ENCODE assay signal across 15 cellular contexts in genomic region chr3:42733501-42734262, GRCh38. TPM values are rescaled to one million over a fixed set of nuclear protein-coding genes. Genes with fewer than 3 reads are reported as not detected.
DNase-seq lines count a peak whose midpoint lies in the region; ATAC-seq and TF ChIP-seq lines count a peak whose summit lies in the region.
"Had no signal": no experiment of that assay in that cellular context is flagged by ENCODE, and none has a peak within 500 bp of the region (broad histone marks: within the 10 kb centered on the region; RNA-seq: fewer than 3 reads in every experiment).

No MANE protein-coding gene starts in this region.

- H3K79me2 ChIP-seq in GM23338 (replicated peaks; ENCODE audit: insufficient read depth), result no peaks in the 10 kb centered on the region

- TF ChIP-seq CTCF in GM23338 (conservative IDR thresholded peaks at IDR 0.05; ENCODE audit: low read depth in 2 of 2), result no peak
- no peak for TF ChIP-seq CTCF in osteocyte (IDR thresholded peaks at IDR 0.05)
- no peak for TF ChIP-seq CTCF in spleen (IDR thresholded peaks at IDR 0.05 in 8 of 11, conservative IDR thresholded peaks at IDR 0.05 in 3 of 11)

- H3K4me3 ChIP-seq in GM23338 (no peak overlapping the region), spleen (no peak overlapping the region)
- H3K4me3 ChIP-seq: BLaER1 had no signal

- no peak overlapping the region for H3K27ac ChIP-seq in GM23338 (ENCODE audit: low read depth)
- no peak overlapping the region for H3K27ac ChIP-seq in spleen
- H3K27ac ChIP-seq: BLaER1 had no signal

- no peak for TF ChIP-seq POLR2A in spleen (IDR thresholded peaks at IDR 0.05)

- H3K27ac Mint-ChIP-seq in GM23338, result no peak overlapping the region; the same call in 1 of the 2 replicates
- no peak overlapping the region for H3K27ac Mint-ChIP-seq in osteocyte (ENCODE audit: unreplicated experiment)

- H3K4me3 Mint-ChIP-seq in GM23338, result no peak overlapping the region
- H3K4me3 Mint-ChIP-seq in osteocyte (ENCODE audit: unreplicated experiment), result no peak overlapping the region

- H3F3A ChIP-seq in GM23338 (replicated peaks; ENCODE audit: low read depth), result no peaks in the 10 kb centered on the region

- peaks cover 17% of the 10 kb centered on the region for H3K27me3 Mint-ChIP-seq in GM23338 (ENCODE audit: insufficient read depth, low read depth, poor library complexity)
- peaks cover 14% of the 10 kb centered on the region for H3K27me3 Mint-ChIP-seq in osteocyte (ENCODE audit: unreplicated experiment)

- 83 to 90% (median 85%) methylated on average over 13 of the region's 13 CpGs for WGBS in spleen, 5 donors

- H3K9me3 Mint-ChIP-seq in GM23338, result peaks cover 5% of the 10 kb centered on the region; the same call in 1 of the 3 replicates
- H3K9me3 Mint-ChIP-seq in osteocyte (ENCODE audit: unreplicated experiment), result no peaks in the 10 kb centered on the region

- H4K20me1 ChIP-seq in GM23338 (replicated peaks; ENCODE audit: insufficient read depth), result no peaks in the 10 kb centered on the region
- H4K20me1 ChIP-seq: BLaER1 had no signal

- H3K4me2 ChIP-seq in GM23338, result peak overlapping the region; percentile 67
- H3K4me2 ChIP-seq: BLaER1 had no signal

- DNase-seq in GM23338 (ENCODE audit: low spot score), result peak; percentile 35
- peak; percentile 40 for DNase-seq in NCI-H2029 treated with DMSO at 0.1 percent for 48 hours (lab: John Stamatoyannopoulos, UW)
- peak; percentile 98 for DNase-seq in globus pallidus (ENCODE audit: low spot score)
- peak; percentile 65 for DNase-seq in osteocyte (ENCODE audit: extremely low spot score, unreplicated experiment)
- no peak for DNase-seq in spleen
- DNase-seq: activated CD4-positive, alpha-beta T cell treated with anti-CD3 and anti-CD28 coated beads, Interleukin-2, amount 50 U/mL, for 4 hours; activated gamma-delta T cell; effector CD8-positive, alpha-beta T cell; NCI-H1694 treated with DMSO at 0.1 percent for 48 hours; NK-92 treated with Interleukin-12 subunit alpha and Interleukin-12 subunit beta, amount 100 ng/mL, for 24 hours had no signal

- H3K36me3 ChIP-seq in GM23338 (ENCODE audit: insufficient read depth) (no peaks in the 10 kb centered on the region), spleen (no peaks in the 10 kb centered on the region)
- H3K36me3 ChIP-seq: BLaER1 had no signal

- H3K4me1 ChIP-seq in GM23338 (ENCODE audit: insufficient read depth), result peaks cover 15% of the 10 kb centered on the region
- no peaks in the 10 kb centered on the region for H3K4me1 ChIP-seq in spleen

- ATAC-seq in GM23338 (peak; percentile 79), GM21390 (IDR thresholded peaks at IDR 0.05; ENCODE audit: unreplicated experiment) (no peak), HG02610 (IDR thresholded peaks at IDR 0.05; ENCODE audit: unreplicated experiment) (no peak)

- peak overlapping the region; percentile 82 for H2AFZ ChIP-seq in GM23338

- H3K27me3 ChIP-seq in GM23338 (ENCODE audit: insufficient read depth), result no peaks in the 10 kb centered on the region
- no peaks in the 10 kb centered on the region for H3K27me3 ChIP-seq in spleen (replicated peaks in 1 of 7)
- H3K27me3 ChIP-seq: BLaER1 had no signal

- H3K4me1 Mint-ChIP-seq in GM23338 (peaks cover 32% of the 10 kb centered on the region), osteocyte (ENCODE audit: unreplicated experiment) (no peaks in the 10 kb centered on the region)

- no peaks in the 10 kb centered on the region for H3K9me3 ChIP-seq in spleen
- H3K9me3 ChIP-seq: BLaER1 had no signal

- H3K9me2 ChIP-seq in GM23338 (ENCODE audit: insufficient read depth), result peaks cover 3% of the 10 kb centered on the region; the same call in 1 of the 2 replicates

- H3K36me3 Mint-ChIP-seq in GM23338 (ENCODE audit: low read depth) (no peaks in the 10 kb centered on the region), osteocyte (ENCODE audit: unreplicated experiment) (no peaks in the 10 kb centered on the region)

- intact Hi-C loops in spleen (cut with DNase I; ENCODE audit: low total_unique reads), result no loop called here

TF ChIP-seq in GM23338, 12 proteins besides CTCF, POLR2A, EP300 and RAD21:
- TF ChIP-seq NANOG (IDR thresholded peaks at IDR 0.05; ENCODE audit: borderline replicate concordance), result no peak
- no peak for TF ChIP-seq STAT1 (IDR thresholded peaks at IDR 0.05; ENCODE audit: unreplicated experiment)
- no peak for TF ChIP-seq POLR2AphosphoS5 (IDR thresholded peaks at IDR 0.05; ENCODE audit: low read depth)
- TF ChIP-seq JUNB (IDR thresholded peaks at IDR 0.05; ENCODE audit: unreplicated experiment), result no peak
- TF ChIP-seq EZH2phosphoT487 (IDR thresholded peaks at IDR 0.05; ENCODE audit: unreplicated experiment), result no peak
- TF ChIP-seq ZNF462 (CRISPR knock-in tag; IDR thresholded peaks at IDR 0.05), result peak; percentile 46

RNA-seq across cellular contexts. Expression of gene HHATL, which starts 31.1 kb away (rescaled TPM):
- not detected in 2 replicates for total RNA-seq in GM23338 (2014; rRNA removed; shearing (Covaris generic))
- polyA plus RNA-seq in GM23338 (2016; fragmentation: Nextera tagmentation; extraction: Ambion mirVana) (not detected in 2 replicates), spleen (under 1 TPM in 2 of 3 donors, not detected in 1; 0.13 to 0.42 TPM)
- total RNA-seq in osteocyte (not detected in 2 replicates), spleen (not detected)
- total RNA-seq: LHCN-M2 had no signal

RNA-seq across cellular contexts. Expression of gene CCDC13, which starts 39.4 kb away (rescaled TPM):
- 0.45 TPM in 1 of 2 replicates, not detected in the other for total RNA-seq in GM23338 (2014; rRNA removed; shearing (Covaris generic))
- 0.27 and 0.42 TPM in 2 replicates for polyA plus RNA-seq in GM23338 (2016; fragmentation: Nextera tagmentation; extraction: Ambion mirVana)
- 0.30 TPM in 1 of 2 replicates, not detected in the other for total RNA-seq in osteocyte
- 1 to 10 TPM in 6 of 7 donors, under 1 TPM in 1; 0.70 to 3.7 (median 1.4) TPM for total RNA-seq in spleen
- polyA plus RNA-seq in spleen, result under 1 TPM; 0.51 to 0.93 (median 0.70) TPM

RNA-seq across cellular contexts. Expression of gene KLHL40, which starts 48.3 kb away (rescaled TPM):
- total RNA-seq in GM23338 (2014; rRNA removed; shearing (Covaris generic)), result not detected in 2 replicates
- polyA plus RNA-seq in GM23338 (2016; fragmentation: Nextera tagmentation; extraction: Ambion mirVana) (not detected in 2 replicates), spleen (under 1 TPM in 2 of 3 donors, not detected in 1; 0.03 to 0.17 TPM)
- total RNA-seq in osteocyte (not detected in 2 replicates), spleen (not detected)
- total RNA-seq: posterior vena cava had no signal
